2 cellular contexts compared by ENCODE assay signal in genomic region chr1:61244114-61244513, GRCh38.
TF ChIP-seq lines count a peak whose summit lies in the region.

No MANE protein-coding gene starts in this region.

TF ChIP-seq in IMR-90, 13 proteins besides CTCF, POLR2A, EP300 and RAD21 (continued from another document):
- TF ChIP-seq ELK1 (IDR thresholded peaks at IDR 0.05; ENCODE audit: borderline replicate concordance, low read depth, low read length), result no peak
- no peak for TF ChIP-seq RCOR1 (IDR thresholded peaks at IDR 0.05; ENCODE audit: insufficient replicate concordance, low read length)
- TF ChIP-seq SMC3 (IDR thresholded peaks at IDR 0.05; ENCODE audit: low read depth, low read length), result no peak
- no peak for TF ChIP-seq RFX5 (IDR thresholded peaks at IDR 0.05; ENCODE audit: low read depth, low read length)
- TF ChIP-seq NFE2L2 (IDR thresholded peaks at IDR 0.05; ENCODE audit: low read depth, low read length), result no peak
- TF ChIP-seq MXI1 (IDR thresholded peaks at IDR 0.05; ENCODE audit: borderline replicate concordance, low read depth, low read length), result no peak

TF ChIP-seq in SK-N-SH treated with all-trans-retinoic acid at 6 μM for 48 hours, 23 proteins besides CTCF, POLR2A, EP300 and RAD21 (continued from another document):
- peak; percentile 66; the same call in 1 of the 2 replicates for TF ChIP-seq PATZ1 (CRISPR knock-in tag; IDR thresholded peaks at IDR 0.05; ENCODE audit: borderline replicate concordance)
- TF ChIP-seq CREB5 (CRISPR knock-in tag; IDR thresholded peaks at IDR 0.05; ENCODE audit: low read depth), result no peak
- no peak for TF ChIP-seq ZNF8 (CRISPR knock-in tag; IDR thresholded peaks at IDR 0.05)
- TF ChIP-seq RARB (CRISPR knock-in tag; IDR thresholded peaks at IDR 0.05), result no peak
- no peak for TF ChIP-seq CSDC2 (CRISPR knock-in tag; IDR thresholded peaks at IDR 0.05)
- TF ChIP-seq SNAI2 (CRISPR knock-in tag; IDR thresholded peaks at IDR 0.05), result no peak
- no peak for TF ChIP-seq ZFP30 (CRISPR knock-in tag; IDR thresholded peaks at IDR 0.05)
TF ChIP-seq in SK-N-SH treated with all-trans-retinoic acid at 6 μM for 48 hours: peak in this region for 3.
